In genomic region chr4:27055226-27055760, GRCh38 we compare ENCODE assay signal across 27 cellular contexts.
DNase-seq lines count a peak whose midpoint lies in the region; TF ChIP-seq lines count a peak whose summit lies in the region.
"Had no signal": no experiment of that assay in that cellular context is flagged by ENCODE, and none has a peak within 500 bp of the region (broad histone marks: within the 10 kb centered on the region; RNA-seq: fewer than 3 reads in every experiment).

No MANE protein-coding gene starts in this region.

- no peak overlapping the region for H3K9ac ChIP-seq in BLaER1 treated with 17β-estradiol and CSF1 and Interleukin-3, amounts not matched to agents 10 nM and 100 nM

- H3K27ac Mint-ChIP-seq in progenitor cell of endocrine pancreas: peak overlapping the region; percentile 50
- H3K27ac Mint-ChIP-seq: CD8-positive, alpha-beta T cell had no signal

- peaks cover 3% of the 10 kb centered on the region for H3K27me3 Mint-ChIP-seq in progenitor cell of endocrine pancreas

- TF ChIP-seq CTCF in progenitor cell of endocrine pancreas (IDR thresholded peaks at IDR 0.05; ENCODE audit: unreplicated experiment): no peak

- H3K9me3 Mint-ChIP-seq in progenitor cell of endocrine pancreas (ENCODE audit: low read depth): peaks cover 6% of the 10 kb centered on the region
- H3K9me3 Mint-ChIP-seq: CD8-positive, alpha-beta T cell had no signal

- no peak overlapping the region for H3K27ac ChIP-seq in BLaER1 treated with 17β-estradiol and CSF1 and Interleukin-3, amounts not matched to agents 10 nM and 100 nM
- H3K27ac ChIP-seq: C4-2B, RWPE1, SK-N-MC had no signal

- no peaks in the 10 kb centered on the region for H4K20me1 ChIP-seq in BLaER1 treated with 17β-estradiol and CSF1 and Interleukin-3, amounts not matched to agents 10 nM and 100 nM

- DNase-seq in SK-MEL-5 (ENCODE audit: low read depth, low spot score): peak; percentile 54
- DNase-seq in medulla oblongata (ENCODE audit: extremely low spot score): peak; percentile 12
- DNase-seq in progenitor cell of endocrine pancreas (ENCODE audit: low spot score, unreplicated experiment): no peak
- DNase-seq in NCI-H1048 (lab: John Stamatoyannopoulos, UW): no peak
- DNase-seq in GM03348 (ENCODE audit: low spot score): no peak
- DNase-seq in stimulated activated CD4-positive, alpha-beta T cell treated with anti-CD3 and anti-CD28 coated beads, Interleukin-4, amount 100 ng/mL, for 1 hour: no peak
- DNase-seq: AML-193; CD8-positive, alpha-beta T cell; DMS 273 treated with DMSO at 0.1 percent for 48 hours; DMS79; EL; GDM1; H7; MG63; NCI-H1417; NCI-H1694; NCI-H2029 treated with DMSO at 0.1 percent for 48 hours; NCI-H2171; NCI-H226; NCI-H510A; NCI-H69; SHP77 had no signal

- peaks cover 1% of the 10 kb centered on the region for H3K36me3 Mint-ChIP-seq in progenitor cell of endocrine pancreas (ENCODE audit: insufficient read depth)
- H3K36me3 Mint-ChIP-seq: CD8-positive, alpha-beta T cell had no signal

- H3K4me1 Mint-ChIP-seq in progenitor cell of endocrine pancreas (ENCODE audit: low read depth): peaks cover 20% of the 10 kb centered on the region

- peaks cover 0 to 10% (median 6%) of the 10 kb centered on the region in 10 experiments; a peak in 9 of 20 replicates for H3K4me1 ChIP-seq in BLaER1 treated with 17β-estradiol and CSF1 and Interleukin-3, amounts not matched to agents 10 nM and 100 nM

- no peaks in the 10 kb centered on the region for H3K36me3 ChIP-seq in BLaER1 treated with 17β-estradiol and CSF1 and Interleukin-3, amounts not matched to agents 10 nM and 100 nM
- H3K36me3 ChIP-seq: MG63 had no signal

- no peaks in the 10 kb centered on the region for H3K27me3 ChIP-seq in BLaER1 treated with 17β-estradiol and CSF1 and Interleukin-3, amounts not matched to agents 10 nM and 100 nM
- H3K27me3 ChIP-seq: MG63 had no signal

- in situ Hi-C loops in SK-MEL-5 (cut with HindIII; ENCODE audit: low pct_unique_long_range_greater_than_20kb, low sequenced_read_pairs): no loop called here

- H3K9me3 ChIP-seq in BLaER1 treated with 17β-estradiol and CSF1 and Interleukin-3, amounts not matched to agents 10 nM and 100 nM (replicated peaks in 1 of 11): no peaks in the 10 kb centered on the region
- H3K9me3 ChIP-seq: MG63 had no signal

- no peak overlapping the region for H3K4me3 ChIP-seq in BLaER1 treated with 17β-estradiol and CSF1 and Interleukin-3, amounts not matched to agents 10 nM and 100 nM
- H3K4me3 ChIP-seq: K562, MG63, SK-N-MC had no signal

- H3K4me2 ChIP-seq in BLaER1 treated with 17β-estradiol and CSF1 and Interleukin-3, amounts not matched to agents 10 nM and 100 nM: peak overlapping the region in 6 of 11 experiments; percentile 9 to 32 (median 12); a peak in 6 of 22 replicates

- no peak overlapping the region for H3K4me3 Mint-ChIP-seq in progenitor cell of endocrine pancreas (ENCODE audit: low read depth)
- H3K4me3 Mint-ChIP-seq: CD8-positive, alpha-beta T cell had no signal

Comparison
In these comparisons a context has a peak if more than half of its experiments do, and no peak if none do; other contexts are left out.
1. DNase-seq: peak in SK-MEL-5 (single experiment) and medulla oblongata (single experiment); none in progenitor cell of endocrine pancreas (single experiment), NCI-H1048 (single experiment), GM03348 (single experiment) and stimulated activated CD4-positive, alpha-beta T cell treated with anti-CD3 and anti-CD28 coated beads, Interleukin-4, amount 100 ng/mL, for 1 hour (single experiment).